ENCODE assay signal across 23 cellular contexts in the genomic region with DNA sequence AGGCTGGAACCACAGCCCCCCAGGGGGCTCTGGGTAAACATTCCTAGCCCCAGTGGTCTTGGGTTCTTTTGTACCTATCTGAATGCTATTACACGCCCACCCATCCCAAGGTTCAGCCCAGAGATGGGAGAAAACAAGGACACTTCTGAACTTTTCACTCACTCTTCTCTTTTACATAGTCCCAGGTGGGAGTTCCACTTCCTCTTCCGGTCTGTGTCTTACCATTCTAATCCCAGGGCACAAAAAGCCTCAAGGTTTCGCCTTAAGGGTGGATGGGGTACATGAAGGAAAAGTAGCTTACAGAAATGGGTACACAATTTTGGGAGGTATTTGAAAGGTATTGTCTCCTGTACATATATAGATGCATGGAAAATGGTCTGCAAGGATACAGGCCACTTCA.
"Had no signal": no experiment of that assay in that cellular context is flagged by ENCODE, and none has a peak within 500 bp of the region (broad histone marks: within the 10 kb centered on the region; RNA-seq: fewer than 3 reads in every experiment).

No MANE protein-coding gene starts in this region.

- H3K36me3 ChIP-seq: cardiac muscle cell, heart right ventricle, prostate gland, thoracic aorta, upper lobe of right lung had no signal

- H3K9me3 ChIP-seq: heart right ventricle, prostate gland, thoracic aorta, upper lobe of right lung had no signal

- H3K27ac ChIP-seq: cardiac muscle cell, heart right ventricle, prostate gland, thoracic aorta, upper lobe of right lung had no signal

- H3K4me1 ChIP-seq: heart right ventricle, prostate gland, upper lobe of right lung had no signal

- H3K4me3 ChIP-seq: cardiac muscle cell, heart right ventricle, prostate gland, thoracic aorta, upper lobe of right lung had no signal

- H3K36me3 Mint-ChIP-seq: activated CD4-positive, alpha-beta memory T cell treated with anti-CD3 and anti-CD28 coated beads for 36 hours; activated CD8-positive, alpha-beta memory T cell treated with anti-CD3 and anti-CD28 coated beads, Interleukin-2, amount 10 ng/mL, durations not matched to agents 7 days and 5 days; activated naive CD8-positive, alpha-beta T cell treated with anti-CD3 and anti-CD28 coated beads, Interleukin-2, amount 10 ng/mL, durations not matched to agents 7 days and 5 days; immature natural killer cell had no signal

- H3K27ac Mint-ChIP-seq: activated B cell treated with CpG ODN at 0.5 μM for 24 hours; activated CD4-positive, alpha-beta memory T cell treated with anti-CD3 and anti-CD28 coated beads for 36 hours; activated CD8-positive, alpha-beta memory T cell treated with anti-CD3 and anti-CD28 coated beads, Interleukin-2, amount 10 ng/mL, durations not matched to agents 7 days and 5 days; activated naive CD8-positive, alpha-beta T cell treated with anti-CD3 and anti-CD28 coated beads, Interleukin-2, amount 10 ng/mL, durations not matched to agents 7 days and 5 days; activated T-helper 17 cell treated with anti-CD3 and anti-CD28 coated beads, Interleukin-2, amount 50 U/mL, for 72 hours; dendritic cell treated with granulocyte-macrophage colony-stimulating factor and Interleukin-4, amounts not matched to agents 40 ng/mL and 50 ng/mL, for 4 days; immature natural killer cell had no signal

- H3K9me3 Mint-ChIP-seq: activated B cell treated with CpG ODN at 0.5 μM for 24 hours; activated CD4-positive, alpha-beta memory T cell treated with anti-CD3 and anti-CD28 coated beads for 36 hours; activated naive CD8-positive, alpha-beta T cell treated with anti-CD3 and anti-CD28 coated beads, Interleukin-2, amount 10 ng/mL, durations not matched to agents 7 days and 5 days; activated T-helper 17 cell treated with anti-CD3 and anti-CD28 coated beads, Interleukin-2, amount 50 U/mL, for 72 hours; dendritic cell treated with granulocyte-macrophage colony-stimulating factor and Interleukin-4, amounts not matched to agents 40 ng/mL and 50 ng/mL, for 4 days; neural crest cell had no signal

- H3K4me1 Mint-ChIP-seq: activated naive CD8-positive, alpha-beta T cell treated with anti-CD3 and anti-CD28 coated beads, Interleukin-2, amount 10 ng/mL, durations not matched to agents 7 days and 5 days; activated T-helper 17 cell treated with anti-CD3 and anti-CD28 coated beads, Interleukin-2, amount 50 U/mL, for 72 hours; immature natural killer cell; neural crest cell had no signal

- ATAC-seq: activated CD8-positive, alpha-beta memory T cell treated with anti-CD3 and anti-CD28 coated beads, Interleukin-2, amount 10 ng/mL, durations not matched to agents 7 days and 5 days; activated T-helper 17 cell treated with anti-CD3 and anti-CD28 coated beads, Interleukin-2, amount 50 U/mL, for 72 hours; esophagus mucosa; heart right ventricle; left ventricle myocardium superior; right cardiac atrium; upper lobe of right lung had no signal

- H3K27me3 ChIP-seq: cardiac muscle cell had no signal

- DNase-seq: activated B cell treated with CpG ODN at 0.5 μM for 24 hours; activated CD4-positive, alpha-beta memory T cell treated with anti-CD3 and anti-CD28 coated beads for 36 hours; activated CD4-positive, alpha-beta T cell treated with anti-CD3 and anti-CD28 coated beads for 4 hours; activated CD8-positive, alpha-beta memory T cell treated with anti-CD3 and anti-CD28 coated beads, Interleukin-2, amount 10 ng/mL, durations not matched to agents 7 days and 5 days; activated naive CD4-positive, alpha-beta T cell; activated naive CD8-positive, alpha-beta T cell treated with anti-CD3 and anti-CD28 coated beads, Interleukin-2, amount 10 ng/mL, durations not matched to agents 7 days and 5 days; amygdala; effector CD8-positive, alpha-beta T cell; heart right ventricle; immature natural killer cell; left ventricle myocardium superior; right cardiac atrium; small intestine; stimulated activated CD4-positive, alpha-beta T cell treated with anti-CD3 and anti-CD28 coated beads, Interleukin-15, amount 100 ng/mL, for 24 hours; stimulated activated CD4-positive, alpha-beta T cell treated with anti-CD3 and anti-CD28 coated beads, Interleukin-2, amount 100 ng/mL, for 48 hours; upper lobe of right lung had no signal

- H3K4me3 Mint-ChIP-seq: activated B cell treated with CpG ODN at 0.5 μM for 24 hours; activated CD4-positive, alpha-beta memory T cell treated with anti-CD3 and anti-CD28 coated beads for 36 hours; activated CD8-positive, alpha-beta memory T cell treated with anti-CD3 and anti-CD28 coated beads, Interleukin-2, amount 10 ng/mL, durations not matched to agents 7 days and 5 days; activated naive CD8-positive, alpha-beta T cell treated with anti-CD3 and anti-CD28 coated beads, Interleukin-2, amount 10 ng/mL, durations not matched to agents 7 days and 5 days; activated T-helper 17 cell treated with anti-CD3 and anti-CD28 coated beads, Interleukin-2, amount 50 U/mL, for 72 hours; dendritic cell treated with granulocyte-macrophage colony-stimulating factor and Interleukin-4, amounts not matched to agents 40 ng/mL and 50 ng/mL, for 4 days; immature natural killer cell; neural crest cell had no signal
